26 cellular contexts compared by ENCODE assay signal in the genomic region with DNA sequence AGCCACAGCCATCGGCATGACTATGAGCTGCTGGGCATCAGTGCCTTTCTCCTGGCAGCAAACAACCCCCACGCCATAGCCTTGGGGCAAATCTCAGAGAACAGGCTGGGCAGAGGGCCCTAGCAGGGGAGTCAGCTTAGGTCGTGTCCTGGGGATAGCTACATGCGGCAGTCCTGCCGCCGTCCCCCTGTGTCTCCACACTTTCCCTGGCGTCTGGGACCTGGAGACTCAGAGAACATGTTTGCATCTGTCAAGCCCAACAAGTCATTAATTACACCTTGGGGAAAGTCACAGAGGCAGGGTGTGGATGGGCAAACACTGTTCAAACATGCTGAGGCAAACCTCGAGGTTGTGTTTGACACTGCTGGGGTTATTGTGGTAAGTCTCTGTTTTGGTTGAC.
DNase-seq lines count a peak whose midpoint lies in the region; ATAC-seq, FAIRE-seq and TF ChIP-seq lines count a peak whose summit lies in the region.
"Had no signal": no experiment of that assay in that cellular context is flagged by ENCODE, and none has a peak within 500 bp of the region (broad histone marks: within the 10 kb centered on the region; RNA-seq: fewer than 3 reads in every experiment).

No MANE protein-coding gene starts in this region.

- CTCF ChIA-PET in WTC11 (lab: Charles Lee) = interaction anchor here (1.2 kb wide), 1 partner anchor 90 kb away, joined by 4 read pairs; no protein-coding TSS in a partner anchor

- no peaks in the 10 kb centered on the region for H3K27me3 Mint-ChIP-seq in WTC11 (ENCODE audit: low read depth)
- H3K27me3 Mint-ChIP-seq: B cell had no signal

- H3K9me3 Mint-ChIP-seq in WTC11 = no peaks in the 10 kb centered on the region
- H3K9me3 Mint-ChIP-seq: activated naive CD4-positive, alpha-beta T cell treated with anti-CD3 and anti-CD28 coated beads, Interleukin-2, amount 10 ng/mL, durations not matched to agents 7 days and 5 days; activated T-cell treated with anti-CD3 and anti-CD28 coated beads, Interleukin-2, amount 50 U/mL, for 72 hours had no signal

- H3K36me3 ChIP-seq in bronchial epithelial cell (ENCODE audit: control insufficient read depth, insufficient read depth, low read length) (no peaks in the 10 kb centered on the region), pancreas (no peaks in the 10 kb centered on the region)
- H3K36me3 ChIP-seq: breast epithelium, prostate gland, stomach, tibial nerve had no signal

- no peak overlapping the region for H3K4me3 Mint-ChIP-seq in WTC11
- H3K4me3 Mint-ChIP-seq: activated naive CD4-positive, alpha-beta T cell treated with anti-CD3 and anti-CD28 coated beads, Interleukin-2, amount 10 ng/mL, durations not matched to agents 7 days and 5 days; activated T-cell treated with anti-CD3 and anti-CD28 coated beads, Interleukin-2, amount 50 U/mL, for 72 hours; B cell had no signal

- no peak overlapping the region for H3K27ac Mint-ChIP-seq in WTC11
- H3K27ac Mint-ChIP-seq: activated T-cell treated with anti-CD3 and anti-CD28 coated beads, Interleukin-2, amount 50 U/mL, for 72 hours; B cell had no signal

- no peaks in the 10 kb centered on the region for H3K4me1 ChIP-seq in pancreas
- H3K4me1 ChIP-seq: tibial nerve had no signal

- H3K4me3 ChIP-seq in bronchial epithelial cell (ENCODE audit: low read depth, low read length) (no peak overlapping the region), pancreas (no peak overlapping the region)
- H3K4me3 ChIP-seq: breast epithelium, prostate gland, stomach, tibial nerve had no signal

- ATAC-seq in pancreas (peak in 3 of 4 donors; percentile 45 to 61 (median 58)), WTC11 (no peak), GM21723 (IDR thresholded peaks at IDR 0.05; ENCODE audit: unreplicated experiment) (no peak), HG02763 (IDR thresholded peaks at IDR 0.05; ENCODE audit: unreplicated experiment) (no peak)
- ATAC-seq: activated T-cell treated with anti-CD3 and anti-CD28 coated beads, Interleukin-2, amount 50 U/mL, for 72 hours; HCT116 had no signal

- H3K27me3 ChIP-seq in bronchial epithelial cell (ENCODE audit: control insufficient read depth, insufficient read depth, low read length) (peaks cover 9% of the 10 kb centered on the region), pancreas (no peaks in the 10 kb centered on the region)
- H3K27me3 ChIP-seq: breast epithelium, tibial nerve had no signal

- no peaks in the 10 kb centered on the region for H3K4me1 Mint-ChIP-seq in WTC11

- POLR2A ChIA-PET in WTC11 (lab: Charles Lee) = no interaction called here

- H3K27ac ChIP-seq in pancreas = no peak overlapping the region
- H3K27ac ChIP-seq: prostate gland, stomach, tibial nerve had no signal

- H3K9me3 ChIP-seq in pancreas = no peaks in the 10 kb centered on the region
- H3K9me3 ChIP-seq: breast epithelium, prostate gland, stomach, tibial nerve had no signal

- peak; percentile 78 for FAIRE-seq in GM19239 (lab: Jason Lieb, UNC)
- no peak for FAIRE-seq in bronchial epithelial cell (lab: Jason Lieb, UNC)
- FAIRE-seq in pancreas (lab: Jason Lieb, UNC) = no peak
- FAIRE-seq: A204.1, RCC 7860, TTC549 had no signal

- DNase-seq in NCI-H2171 treated with DMSO at 0.1 percent for 48 hours (lab: John Stamatoyannopoulos, UW) = peak; percentile 25
- no peak for DNase-seq in NCI-H2171 (lab: John Stamatoyannopoulos, UW)
- DNase-seq in GM19239 (ENCODE audit: insufficient read length, low spot score) = no peak
- DNase-seq in bronchial epithelial cell (ENCODE audit: low read depth) = peak; percentile 87
- no peak for DNase-seq in pancreas
- no peak for DNase-seq in WTC11 (ENCODE audit: low spot score)
- DNase-seq: activated naive CD4-positive, alpha-beta T cell treated with anti-CD3 and anti-CD28 coated beads, Interleukin-2, amount 10 ng/mL, durations not matched to agents 7 days and 5 days; activated T-cell treated with anti-CD3 and anti-CD28 coated beads, Interleukin-2, amount 50 U/mL, for 72 hours; amniotic stem cell; cortex of kidney; glutamatergic neuron; kidney glomerular epithelial cell; NCI-H1092 treated with DMSO at 0.1 percent for 48 hours; NCI-H2081; NCI-H446 treated with DMSO at 0.1 percent for 48 hours; stomach had no signal

- intact Hi-C loops in pancreas (cut with DNase I) = no loop called here

- WGBS in pancreas, 2 donors = 50 to 51% methylated on average over 8 of the region's 8 CpGs

- TF ChIP-seq CTCF in bronchial epithelial cell (IDR thresholded peaks at IDR 0.05; ENCODE audit: insufficient read depth, low read length, severe bottlenecking) (no peak), pancreas (IDR thresholded peaks at IDR 0.05) (no peak), WTC11 (IDR thresholded peaks at IDR 0.05) (no peak)

- H3K36me3 Mint-ChIP-seq in WTC11 = no peaks in the 10 kb centered on the region
- H3K36me3 Mint-ChIP-seq: activated naive CD4-positive, alpha-beta T cell treated with anti-CD3 and anti-CD28 coated beads, Interleukin-2, amount 10 ng/mL, durations not matched to agents 7 days and 5 days had no signal

TF ChIP-seq in WTC11, 78 proteins besides CTCF, POLR2A, EP300 and RAD21 (continues in another document):
- TF ChIP-seq TEAD4 (CRISPR knock-in tag; IDR thresholded peaks at IDR 0.05) (no peak), CREM (CRISPR knock-in tag; IDR thresholded peaks at IDR 0.05) (no peak), PRRX2 (CRISPR knock-in tag; IDR thresholded peaks at IDR 0.05) (no peak), FOXK1 (CRISPR knock-in tag; IDR thresholded peaks at IDR 0.05) (no peak), ZNF396 (CRISPR knock-in tag; IDR thresholded peaks at IDR 0.05; ENCODE audit: borderline replicate concordance) (no peak)
- TF ChIP-seq, protein P1, sequence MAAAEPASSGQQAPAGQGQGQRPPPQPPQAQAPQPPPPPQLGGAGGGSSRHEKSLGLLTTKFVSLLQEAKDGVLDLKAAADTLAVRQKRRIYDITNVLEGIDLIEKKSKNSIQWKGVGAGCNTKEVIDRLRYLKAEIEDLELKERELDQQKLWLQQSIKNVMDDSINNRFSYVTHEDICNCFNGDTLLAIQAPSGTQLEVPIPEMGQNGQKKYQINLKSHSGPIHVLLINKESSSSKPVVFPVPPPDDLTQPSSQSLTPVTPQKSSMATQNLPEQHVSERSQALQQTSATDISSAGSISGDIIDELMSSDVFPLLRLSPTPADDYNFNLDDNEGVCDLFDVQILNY (CRISPR knock-in tag; IDR thresholded peaks at IDR 0.05) = no peak
- TF ChIP-seq, protein P2, sequence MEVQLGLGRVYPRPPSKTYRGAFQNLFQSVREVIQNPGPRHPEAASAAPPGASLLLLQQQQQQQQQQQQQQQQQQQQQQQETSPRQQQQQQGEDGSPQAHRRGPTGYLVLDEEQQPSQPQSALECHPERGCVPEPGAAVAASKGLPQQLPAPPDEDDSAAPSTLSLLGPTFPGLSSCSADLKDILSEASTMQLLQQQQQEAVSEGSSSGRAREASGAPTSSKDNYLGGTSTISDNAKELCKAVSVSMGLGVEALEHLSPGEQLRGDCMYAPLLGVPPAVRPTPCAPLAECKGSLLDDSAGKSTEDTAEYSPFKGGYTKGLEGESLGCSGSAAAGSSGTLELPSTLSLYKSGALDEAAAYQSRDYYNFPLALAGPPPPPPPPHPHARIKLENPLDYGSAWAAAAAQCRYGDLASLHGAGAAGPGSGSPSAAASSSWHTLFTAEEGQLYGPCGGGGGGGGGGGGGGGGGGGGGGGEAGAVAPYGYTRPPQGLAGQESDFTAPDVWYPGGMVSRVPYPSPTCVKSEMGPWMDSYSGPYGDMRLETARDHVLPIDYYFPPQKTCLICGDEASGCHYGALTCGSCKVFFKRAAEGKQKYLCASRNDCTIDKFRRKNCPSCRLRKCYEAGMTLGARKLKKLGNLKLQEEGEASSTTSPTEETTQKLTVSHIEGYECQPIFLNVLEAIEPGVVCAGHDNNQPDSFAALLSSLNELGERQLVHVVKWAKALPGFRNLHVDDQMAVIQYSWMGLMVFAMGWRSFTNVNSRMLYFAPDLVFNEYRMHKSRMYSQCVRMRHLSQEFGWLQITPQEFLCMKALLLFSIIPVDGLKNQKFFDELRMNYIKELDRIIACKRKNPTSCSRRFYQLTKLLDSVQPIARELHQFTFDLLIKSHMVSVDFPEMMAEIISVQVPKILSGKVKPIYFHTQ (CRISPR knock-in tag; IDR thresholded peaks at IDR 0.05) = no peak
- TF ChIP-seq, protein P3, sequence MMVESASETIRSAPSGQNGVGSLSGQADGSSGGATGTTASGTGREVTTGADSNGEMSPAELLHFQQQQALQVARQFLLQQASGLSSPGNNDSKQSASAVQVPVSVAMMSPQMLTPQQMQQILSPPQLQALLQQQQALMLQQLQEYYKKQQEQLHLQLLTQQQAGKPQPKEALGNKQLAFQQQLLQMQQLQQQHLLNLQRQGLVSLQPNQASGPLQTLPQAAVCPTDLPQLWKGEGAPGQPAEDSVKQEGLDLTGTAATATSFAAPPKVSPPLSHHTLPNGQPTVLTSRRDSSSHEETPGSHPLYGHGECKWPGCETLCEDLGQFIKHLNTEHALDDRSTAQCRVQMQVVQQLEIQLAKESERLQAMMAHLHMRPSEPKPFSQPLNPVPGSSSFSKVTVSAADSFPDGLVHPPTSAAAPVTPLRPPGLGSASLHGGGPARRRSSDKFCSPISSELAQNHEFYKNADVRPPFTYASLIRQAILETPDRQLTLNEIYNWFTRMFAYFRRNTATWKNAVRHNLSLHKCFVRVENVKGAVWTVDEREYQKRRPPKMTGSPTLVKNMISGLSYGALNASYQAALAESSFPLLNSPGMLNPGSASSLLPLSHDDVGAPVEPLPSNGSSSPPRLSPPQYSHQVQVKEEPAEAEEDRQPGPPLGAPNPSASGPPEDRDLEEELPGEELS (CRISPR knock-in tag; IDR thresholded peaks at IDR 0.05) = no peak

Comparison
In these comparisons a context has a peak if more than half of its experiments do, and no peak if none do; other contexts are left out.
1. DNase-seq: peak in NCI-H2171 treated with DMSO at 0.1 percent for 48 hours (single experiment) and bronchial epithelial cell (single experiment); none in NCI-H2171 (single experiment), GM19239 (single experiment), pancreas (0 of 6) and WTC11 (single experiment).
2. ATAC-seq: peak in pancreas (3 of 4); none in WTC11 (single experiment), GM21723 (single experiment) and HG02763 (single experiment).